Comparison of ENCODE assay signal across 8 cellular contexts in the genomic region with DNA sequence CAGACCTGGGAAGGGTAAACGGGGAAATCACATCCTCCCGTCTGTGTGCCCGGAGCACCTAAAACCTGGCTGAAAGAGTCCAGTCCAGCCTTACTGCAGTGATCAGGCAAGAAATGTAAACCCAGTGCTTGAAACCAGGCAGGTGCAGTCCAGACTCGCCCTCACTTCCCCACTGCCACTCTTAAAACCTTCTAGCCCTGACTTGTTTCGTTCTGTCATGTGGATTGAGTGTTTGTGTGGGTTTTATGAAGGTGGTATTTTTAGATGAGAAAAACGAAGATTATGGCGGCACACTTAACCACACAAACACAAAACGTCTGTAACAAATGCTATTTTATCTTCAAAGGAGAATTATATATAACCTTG. TPM values are rescaled to one million over a fixed set of nuclear protein-coding genes. Genes with fewer than 3 reads are reported as not detected.
A peak's percentile ranks its signal among the peaks of the same experiment; 100 is the strongest.
DNase-seq lines count a peak whose midpoint lies in the region; ATAC-seq and TF ChIP-seq lines count a peak whose summit lies in the region.

No MANE protein-coding gene starts in this region.

- H3K4me3 ChIP-seq in SJSA1, result peak overlapping the region; percentile 74
- peak overlapping the region; percentile 92 for H3K4me3 ChIP-seq in ectodermal cell (ENCODE audit: insufficient read depth, low read depth, low read length)

- no peak for TF ChIP-seq CTCF in nephron (IDR thresholded peaks at IDR 0.05; ENCODE audit: unreplicated experiment in 3 of 3)

- peaks cover 25% of the 10 kb centered on the region for H3K4me1 ChIP-seq in SJSA1 (replicated peaks)
- H3K4me1 ChIP-seq in ectodermal cell (ENCODE audit: control insufficient read depth, insufficient read depth, low read length), result peaks cover 12% of the 10 kb centered on the region

- peak overlapping the region; percentile 90 to 99 (median 97) for H3K27ac Mint-ChIP-seq in nephron

- 45 to 50% methylated on average over 4 of the region's 8 CpGs for WGBS in ectodermal cell, 2 experiments

- H3K4me3 Mint-ChIP-seq in nephron, result peak overlapping the region; percentile 92 to 97 (median 94)

- peaks cover 42% of the 10 kb centered on the region for H3K4me1 Mint-ChIP-seq in nephron

- peak; percentile 24 for ATAC-seq in GM19467 (IDR thresholded peaks at IDR 0.05; ENCODE audit: unreplicated experiment)

- H3K36me3 ChIP-seq in SJSA1 (peaks cover 46% of the 10 kb centered on the region), ectodermal cell (ENCODE audit: control insufficient read depth, insufficient read depth, low read length) (peaks cover 8% of the 10 kb centered on the region)

- H3K27ac ChIP-seq in SJSA1, result peak overlapping the region; percentile 84
- no peak overlapping the region for H3K27ac ChIP-seq in ectodermal cell (ENCODE audit: insufficient read depth, low read depth, low read length, poor library complexity, severe bottlenecking)

- no peaks in the 10 kb centered on the region for H3K27me3 ChIP-seq in SJSA1 (replicated peaks)
- H3K27me3 ChIP-seq in ectodermal cell (ENCODE audit: control insufficient read depth, insufficient read depth, low read length, poor library complexity, severe bottlenecking), result no peaks in the 10 kb centered on the region

- H3K36me3 Mint-ChIP-seq in nephron (ENCODE audit: low read depth), result peaks cover 14% of the 10 kb centered on the region

- no peaks in the 10 kb centered on the region for H3K9me3 Mint-ChIP-seq in nephron

- peaks cover 4% of the 10 kb centered on the region for H3K27me3 Mint-ChIP-seq in nephron (ENCODE audit: low read depth)

- H3K9me3 ChIP-seq in SJSA1 (replicated peaks) (no peaks in the 10 kb centered on the region), ectodermal cell (ENCODE audit: control insufficient read depth, low read length) (no peaks in the 10 kb centered on the region)

- DNase-seq in NCI-H1092 treated with DMSO at 0.1 percent for 48 hours (lab: John Stamatoyannopoulos, UW), result peak; percentile 32
- DNase-seq in NCI-H1092 (lab: John Stamatoyannopoulos, UW), result no peak
- peak; percentile 34 for DNase-seq in HT1080 (ENCODE audit: low read depth)
- no peak for DNase-seq in SJSA1 (ENCODE audit: low read depth in 1 of 2, low spot score in 2 of 2)
- DNase-seq in NCI-H1436 treated with DMSO at 0.1 percent for 48 hours (lab: John Stamatoyannopoulos, UW), result no peak

RNA-seq across cellular contexts. Expression of gene CKAP2, which starts 0.8 kb away (rescaled TPM):
- 43.7 and 60.0 TPM in 2 replicates for total RNA-seq in HT1080 (2014; rRNA removed; shearing (Covaris generic))
- polyA plus RNA-seq in HT1080 (2015; cell fraction: cytosol; rRNA removed), result 53.1 and 65.4 TPM in 2 replicates
- polyA plus RNA-seq in HT1080 (2015; cell fraction: nucleus; rRNA removed), result 95.9 and 101 TPM in 2 replicates
- total RNA-seq in SJSA1 (2014; rRNA removed; shearing (Covaris generic)), result 57.8 and 77.7 TPM in 2 replicates
- 141 TPM for polyA plus RNA-seq in ectodermal cell (2013, experiment 1 of 4)
- polyA plus RNA-seq in ectodermal cell (2013, experiment 2 of 4), result 134 TPM
- polyA plus RNA-seq in ectodermal cell (2013, experiment 3 of 4), result 141 TPM
- 143 TPM for polyA plus RNA-seq in ectodermal cell (2013, experiment 4 of 4)

RNA-seq across cellular contexts. Expression of gene VPS36, which starts 4.0 kb away (rescaled TPM):
- total RNA-seq in HT1080 (2014; rRNA removed; shearing (Covaris generic)), result 21.8 and 24.5 TPM in 2 replicates
- 18.1 and 25.4 TPM in 2 replicates for polyA plus RNA-seq in HT1080 (2015; cell fraction: cytosol; rRNA removed)
- polyA plus RNA-seq in HT1080 (2015; cell fraction: nucleus; rRNA removed), result 80.8 and 88.5 TPM in 2 replicates
- total RNA-seq in SJSA1 (2014; rRNA removed; shearing (Covaris generic)), result 33.1 and 42.3 TPM in 2 replicates
- 50.5 TPM for polyA plus RNA-seq in ectodermal cell (2013, experiment 1 of 4)
- 45.1 TPM for polyA plus RNA-seq in ectodermal cell (2013, experiment 2 of 4)
- 32.1 TPM for polyA plus RNA-seq in ectodermal cell (2013, experiment 3 of 4)
- polyA plus RNA-seq in ectodermal cell (2013, experiment 4 of 4), result 37.0 TPM

RNA-seq across cellular contexts. Expression of gene THSD1, which starts 48.5 kb away (rescaled TPM):
- 11.9 and 13.4 TPM in 2 replicates for total RNA-seq in HT1080 (2014; rRNA removed; shearing (Covaris generic))
- 10.6 and 10.8 TPM in 2 replicates for polyA plus RNA-seq in HT1080 (2015; cell fraction: cytosol; rRNA removed)
- 15.5 and 16.0 TPM in 2 replicates for polyA plus RNA-seq in HT1080 (2015; cell fraction: nucleus; rRNA removed)
- total RNA-seq in SJSA1 (2014; rRNA removed; shearing (Covaris generic)), result 0.34 and 0.75 TPM in 2 replicates
- 0.30 TPM for polyA plus RNA-seq in ectodermal cell (2013, experiment 1 of 4)
- 0.12 TPM for polyA plus RNA-seq in ectodermal cell (2013, experiment 2 of 4)
- polyA plus RNA-seq in ectodermal cell (2013, experiment 3 of 4), result 0.11 TPM
- polyA plus RNA-seq in ectodermal cell (2013, experiment 4 of 4), result 0.16 TPM

Comparison
In these comparisons a context has a peak if more than half of its experiments do, and no peak if none do; other contexts are left out.
1. DNase-seq: peak in NCI-H1092 treated with DMSO at 0.1 percent for 48 hours (single experiment) and HT1080 (single experiment); none in NCI-H1092 (single experiment), SJSA1 (0 of 2) and NCI-H1436 treated with DMSO at 0.1 percent for 48 hours (single experiment).